1 cellular context compared by ENCODE assay signal in the genomic region with DNA sequence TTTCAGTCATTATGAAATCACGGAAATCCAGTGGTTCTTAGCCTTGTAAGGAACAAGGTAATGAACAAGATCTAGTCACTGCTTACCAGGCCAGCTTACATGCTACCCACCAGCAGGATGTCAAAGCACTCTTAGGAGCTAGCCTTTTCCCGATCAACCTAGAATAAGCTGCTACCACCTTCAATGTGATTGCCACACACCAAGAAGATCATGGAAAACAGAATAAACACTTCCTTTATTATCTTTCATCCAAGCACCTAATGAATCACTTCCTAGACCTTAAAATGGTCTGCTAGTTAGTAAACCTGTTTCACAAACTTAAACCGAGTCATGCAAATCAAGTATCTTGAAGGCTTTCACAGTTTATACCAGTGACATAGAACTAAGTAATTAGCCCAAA.
TF ChIP-seq lines count a peak whose summit lies in the region.

No MANE protein-coding gene starts in this region.

TF ChIP-seq in IMR-90, 13 proteins besides CTCF, POLR2A, EP300 and RAD21:
- no peak for TF ChIP-seq NFE2L2 (IDR thresholded peaks at IDR 0.05; ENCODE audit: low read depth, low read length)
- TF ChIP-seq CEBPB (IDR thresholded peaks at IDR 0.05; ENCODE audit: low read depth, low read length), result peak; percentile 45; the same call in 1 of the 2 replicates
- TF ChIP-seq RFX5 (IDR thresholded peaks at IDR 0.05; ENCODE audit: low read depth, low read length), result no peak
